2 cellular contexts compared by ENCODE assay signal in the genomic region with DNA sequence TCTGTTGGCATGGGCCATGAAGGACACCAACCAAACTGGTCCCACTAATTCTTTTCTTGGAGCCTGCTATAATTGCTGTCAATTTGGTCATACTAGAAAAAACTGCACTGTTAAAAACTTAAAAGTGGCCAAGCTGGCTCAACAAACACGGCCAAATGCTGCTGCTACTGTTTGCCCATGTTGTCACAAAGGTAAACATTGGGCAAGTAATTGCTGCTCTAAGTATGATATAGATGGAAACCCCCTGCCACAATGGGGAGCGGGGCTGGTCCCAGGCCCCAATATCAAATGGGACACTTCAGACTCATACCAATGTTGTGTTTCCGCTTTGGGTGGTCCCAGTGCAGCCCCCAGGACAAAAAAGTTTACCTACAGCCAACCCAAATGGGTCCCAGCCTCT.
TF ChIP-seq lines count a peak whose summit lies in the region.

No MANE protein-coding gene starts in this region.

TF ChIP-seq in HepG2, 621 proteins besides CTCF, POLR2A, EP300 and RAD21:
- TF ChIP-seq FOXA3 (CRISPR knock-in tag; IDR thresholded peaks at IDR 0.05) (0 out of 2 replicates have a peak, but pooled peaks have one; percentile 25), SP4 (CRISPR knock-in tag; IDR thresholded peaks at IDR 0.05) (no peak)

TF ChIP-seq in GM23338, 12 proteins besides CTCF, POLR2A, EP300 and RAD21:
- TF ChIP-seq CREB1 (CRISPR knock-in tag; IDR thresholded peaks at IDR 0.05; ENCODE audit: low read depth): no peak
- TF ChIP-seq, protein P1, sequence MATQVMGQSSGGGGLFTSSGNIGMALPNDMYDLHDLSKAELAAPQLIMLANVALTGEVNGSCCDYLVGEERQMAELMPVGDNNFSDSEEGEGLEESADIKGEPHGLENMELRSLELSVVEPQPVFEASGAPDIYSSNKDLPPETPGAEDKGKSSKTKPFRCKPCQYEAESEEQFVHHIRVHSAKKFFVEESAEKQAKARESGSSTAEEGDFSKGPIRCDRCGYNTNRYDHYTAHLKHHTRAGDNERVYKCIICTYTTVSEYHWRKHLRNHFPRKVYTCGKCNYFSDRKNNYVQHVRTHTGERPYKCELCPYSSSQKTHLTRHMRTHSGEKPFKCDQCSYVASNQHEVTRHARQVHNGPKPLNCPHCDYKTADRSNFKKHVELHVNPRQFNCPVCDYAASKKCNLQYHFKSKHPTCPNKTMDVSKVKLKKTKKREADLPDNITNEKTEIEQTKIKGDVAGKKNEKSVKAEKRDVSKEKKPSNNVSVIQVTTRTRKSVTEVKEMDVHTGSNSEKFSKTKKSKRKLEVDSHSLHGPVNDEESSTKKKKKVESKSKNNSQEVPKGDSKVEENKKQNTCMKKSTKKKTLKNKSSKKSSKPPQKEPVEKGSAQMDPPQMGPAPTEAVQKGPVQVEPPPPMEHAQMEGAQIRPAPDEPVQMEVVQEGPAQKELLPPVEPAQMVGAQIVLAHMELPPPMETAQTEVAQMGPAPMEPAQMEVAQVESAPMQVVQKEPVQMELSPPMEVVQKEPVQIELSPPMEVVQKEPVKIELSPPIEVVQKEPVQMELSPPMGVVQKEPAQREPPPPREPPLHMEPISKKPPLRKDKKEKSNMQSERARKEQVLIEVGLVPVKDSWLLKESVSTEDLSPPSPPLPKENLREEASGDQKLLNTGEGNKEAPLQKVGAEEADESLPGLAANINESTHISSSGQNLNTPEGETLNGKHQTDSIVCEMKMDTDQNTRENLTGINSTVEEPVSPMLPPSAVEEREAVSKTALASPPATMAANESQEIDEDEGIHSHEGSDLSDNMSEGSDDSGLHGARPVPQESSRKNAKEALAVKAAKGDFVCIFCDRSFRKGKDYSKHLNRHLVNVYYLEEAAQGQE (IDR thresholded peaks at IDR 0.05; ENCODE audit: unreplicated experiment): no peak
- TF ChIP-seq POLR2AphosphoS5 (IDR thresholded peaks at IDR 0.05; ENCODE audit: low read depth): no peak
- TF ChIP-seq ZNF331 (CRISPR knock-in tag; IDR thresholded peaks at IDR 0.05; ENCODE audit: low read depth): no peak
